1 cellular context compared by ENCODE assay signal in the genomic region with DNA sequence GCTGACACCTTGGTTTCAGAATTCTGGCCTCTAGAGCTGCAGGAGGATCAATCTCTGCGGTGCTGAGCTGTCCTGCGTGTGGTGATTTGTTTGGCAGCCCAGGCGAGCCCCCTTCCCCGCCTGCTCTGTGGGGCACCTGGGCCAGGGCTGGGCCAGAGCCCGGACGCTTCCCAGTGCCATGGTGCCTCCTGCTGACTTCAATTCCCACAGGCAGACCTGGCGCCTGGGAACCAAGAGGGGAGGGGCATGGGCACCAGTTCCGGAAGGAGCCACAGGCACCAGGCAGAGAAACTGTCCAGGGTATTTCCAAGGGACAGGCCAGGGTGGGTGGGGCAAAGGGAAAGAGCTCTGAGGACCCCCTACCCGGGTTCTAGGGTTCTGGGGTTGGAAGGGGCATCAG.
TF ChIP-seq lines count a peak whose summit lies in the region.

No MANE protein-coding gene starts in this region.

TF ChIP-seq in GM23338, 12 proteins besides CTCF, POLR2A, EP300 and RAD21 (continued from another document):
- TF ChIP-seq, protein P1, sequence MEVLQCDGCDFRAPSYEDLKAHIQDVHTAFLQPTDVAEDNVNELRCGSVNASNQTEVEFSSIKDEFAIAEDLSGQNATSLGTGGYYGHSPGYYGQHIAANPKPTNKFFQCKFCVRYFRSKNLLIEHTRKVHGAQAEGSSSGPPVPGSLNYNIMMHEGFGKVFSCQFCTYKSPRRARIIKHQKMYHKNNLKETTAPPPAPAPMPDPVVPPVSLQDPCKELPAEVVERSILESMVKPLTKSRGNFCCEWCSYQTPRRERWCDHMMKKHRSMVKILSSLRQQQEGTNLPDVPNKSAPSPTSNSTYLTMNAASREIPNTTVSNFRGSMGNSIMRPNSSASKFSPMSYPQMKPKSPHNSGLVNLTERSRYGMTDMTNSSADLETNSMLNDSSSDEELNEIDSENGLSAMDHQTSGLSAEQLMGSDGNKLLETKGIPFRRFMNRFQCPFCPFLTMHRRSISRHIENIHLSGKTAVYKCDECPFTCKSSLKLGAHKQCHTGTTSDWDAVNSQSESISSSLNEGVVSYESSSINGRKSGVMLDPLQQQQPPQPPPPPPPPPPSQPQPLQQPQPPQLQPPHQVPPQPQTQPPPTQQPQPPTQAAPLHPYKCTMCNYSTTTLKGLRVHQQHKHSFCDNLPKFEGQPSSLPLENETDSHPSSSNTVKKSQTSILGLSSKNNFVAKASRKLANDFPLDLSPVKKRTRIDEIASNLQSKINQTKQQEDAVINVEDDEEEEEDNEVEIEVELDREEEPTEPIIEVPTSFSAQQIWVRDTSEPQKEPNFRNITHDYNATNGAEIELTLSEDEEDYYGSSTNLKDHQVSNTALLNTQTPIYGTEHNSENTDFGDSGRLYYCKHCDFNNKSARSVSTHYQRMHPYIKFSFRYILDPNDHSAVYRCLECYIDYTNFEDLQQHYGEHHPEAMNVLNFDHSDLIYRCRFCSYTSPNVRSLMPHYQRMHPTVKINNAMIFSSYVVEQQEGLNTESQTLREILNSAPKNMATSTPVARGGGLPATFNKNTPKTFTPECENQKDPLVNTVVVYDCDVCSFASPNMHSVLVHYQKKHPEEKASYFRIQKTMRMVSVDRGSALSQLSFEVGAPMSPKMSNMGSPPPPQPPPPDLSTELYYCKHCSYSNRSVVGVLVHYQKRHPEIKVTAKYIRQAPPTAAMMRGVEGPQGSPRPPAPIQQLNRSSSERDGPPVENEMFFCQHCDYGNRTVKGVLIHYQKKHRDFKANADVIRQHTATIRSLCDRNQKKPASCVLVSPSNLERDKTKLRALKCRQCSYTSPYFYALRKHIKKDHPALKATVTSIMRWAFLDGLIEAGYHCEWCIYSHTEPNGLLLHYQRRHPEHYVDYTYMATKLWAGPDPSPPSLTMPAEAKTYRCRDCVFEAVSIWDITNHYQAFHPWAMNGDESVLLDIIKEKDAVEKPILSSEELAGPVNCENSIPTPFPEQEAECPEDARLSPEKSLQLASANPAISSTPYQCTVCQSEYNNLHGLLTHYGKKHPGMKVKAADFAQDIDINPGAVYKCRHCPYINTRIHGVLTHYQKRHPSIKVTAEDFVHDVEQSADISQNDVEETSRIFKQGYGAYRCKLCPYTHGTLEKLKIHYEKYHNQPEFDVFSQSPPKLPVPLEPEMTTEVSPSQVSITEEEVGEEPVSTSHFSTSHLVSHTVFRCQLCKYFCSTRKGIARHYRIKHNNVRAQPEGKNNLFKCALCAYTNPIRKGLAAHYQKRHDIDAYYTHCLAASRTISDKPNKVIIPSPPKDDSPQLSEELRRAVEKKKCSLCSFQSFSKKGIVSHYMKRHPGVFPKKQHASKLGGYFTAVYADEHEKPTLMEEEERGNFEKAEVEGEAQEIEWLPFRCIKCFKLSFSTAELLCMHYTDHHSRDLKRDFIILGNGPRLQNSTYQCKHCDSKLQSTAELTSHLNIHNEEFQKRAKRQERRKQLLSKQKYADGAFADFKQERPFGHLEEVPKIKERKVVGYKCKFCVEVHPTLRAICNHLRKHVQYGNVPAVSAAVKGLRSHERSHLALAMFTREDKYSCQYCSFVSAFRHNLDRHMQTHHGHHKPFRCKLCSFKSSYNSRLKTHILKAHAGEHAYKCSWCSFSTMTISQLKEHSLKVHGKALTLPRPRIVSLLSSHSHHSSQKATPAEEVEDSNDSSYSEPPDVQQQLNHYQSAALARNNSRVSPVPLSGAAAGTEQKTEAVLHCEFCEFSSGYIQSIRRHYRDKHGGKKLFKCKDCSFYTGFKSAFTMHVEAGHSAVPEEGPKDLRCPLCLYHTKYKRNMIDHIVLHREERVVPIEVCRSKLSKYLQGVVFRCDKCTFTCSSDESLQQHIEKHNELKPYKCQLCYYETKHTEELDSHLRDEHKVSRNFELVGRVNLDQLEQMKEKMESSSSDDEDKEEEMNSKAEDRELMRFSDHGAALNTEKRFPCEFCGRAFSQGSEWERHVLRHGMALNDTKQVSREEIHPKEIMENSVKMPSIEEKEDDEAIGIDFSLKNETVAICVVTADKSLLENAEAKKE (CRISPR knock-in tag; IDR thresholded peaks at IDR 0.05): no peak
- no peak for TF ChIP-seq NANOG (IDR thresholded peaks at IDR 0.05; ENCODE audit: borderline replicate concordance)
- TF ChIP-seq CREB1 (CRISPR knock-in tag; IDR thresholded peaks at IDR 0.05; ENCODE audit: low read depth): no peak
- no peak for TF ChIP-seq ZNF331 (CRISPR knock-in tag; IDR thresholded peaks at IDR 0.05; ENCODE audit: low read depth)
